9 cellular contexts compared by ENCODE assay signal in the genomic region with DNA sequence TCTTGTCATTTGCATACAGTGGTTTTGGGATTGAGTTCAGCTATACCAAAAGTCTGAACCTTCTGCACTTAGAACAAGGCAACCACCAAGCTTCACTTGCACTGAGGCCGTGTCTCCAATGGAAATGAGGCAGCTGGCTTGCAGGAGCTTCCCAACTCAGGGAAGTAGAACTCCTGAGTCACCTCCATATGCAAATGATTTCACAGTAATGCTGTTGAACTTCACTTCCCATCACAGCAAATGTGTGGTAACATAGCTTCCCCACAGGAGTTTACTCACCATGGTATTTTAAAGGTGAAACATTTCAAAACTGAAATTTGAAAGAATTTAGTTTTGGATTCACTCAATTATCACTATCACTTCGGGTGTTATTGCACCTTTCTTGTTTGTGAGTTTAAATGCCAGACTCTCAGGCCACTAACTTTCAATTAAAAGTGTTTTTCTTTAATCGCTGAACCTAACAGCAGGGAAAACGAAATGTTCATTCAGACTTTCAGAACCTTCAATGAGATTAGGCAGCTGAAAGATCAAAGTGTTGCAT. TPM values are rescaled to one million over a fixed set of nuclear protein-coding genes. Genes with fewer than 3 reads are reported as not detected.
DNase-seq lines count a peak whose midpoint lies in the region; ATAC-seq and TF ChIP-seq lines count a peak whose summit lies in the region.
"Had no signal": no experiment of that assay in that cellular context is flagged by ENCODE, and none has a peak within 500 bp of the region (broad histone marks: within the 10 kb centered on the region; RNA-seq: fewer than 3 reads in every experiment).

No MANE protein-coding gene starts in this region.

- H3K27me3 ChIP-seq in lower lobe of right lung (ENCODE audit: low read depth) (no peaks in the 10 kb centered on the region), Caco-2 (replicated peaks; ENCODE audit: control insufficient read depth, insufficient read depth, low read length) (no peaks in the 10 kb centered on the region), left ventricle myocardium inferior (ENCODE audit: low read depth) (no peaks in the 10 kb centered on the region)

- H3K27ac ChIP-seq in lower lobe of right lung: no peak overlapping the region
- H3K27ac ChIP-seq in left ventricle myocardium inferior (replicated peaks): no peak overlapping the region
- H3K27ac ChIP-seq: SK-N-MC had no signal

- H3K4me1 ChIP-seq in lower lobe of right lung (peaks cover 11% of the 10 kb centered on the region), Caco-2 (no peaks in the 10 kb centered on the region), left ventricle myocardium inferior (peaks cover 12% of the 10 kb centered on the region)

- H3K4me3 ChIP-seq in lower lobe of right lung: no peak overlapping the region
- no peak overlapping the region for H3K4me3 ChIP-seq in Caco-2 (ENCODE audit: low read depth, low read length)
- no peak overlapping the region for H3K4me3 ChIP-seq in left ventricle myocardium inferior
- H3K4me3 ChIP-seq: SK-N-MC had no signal

- TF ChIP-seq CTCF in lower lobe of right lung (IDR thresholded peaks at IDR 0.05) (no peak), Caco-2 (IDR thresholded peaks at IDR 0.05; ENCODE audit: insufficient read depth in 1 of 2, low read depth in 1 of 2, low read length in 1 of 2, severe bottlenecking in 1 of 2, unreplicated experiment in 1 of 2) (no peak), left ventricle myocardium inferior (IDR thresholded peaks at IDR 0.05; ENCODE audit: borderline replicate concordance) (no peak)

- intact Hi-C loops in lower lobe of right lung (cut with DNase I) (no loop called here), Caco-2 (cut with micrococcal nuclease; ENCODE audit: unreplicated experiment) (no loop called here), left ventricle myocardium inferior (cut with micrococcal nuclease) (loop anchor here (5.0 kb wide), 1 partner anchor 128 kb away; no protein-coding TSS in a partner anchor)

- POLR2A ChIA-PET in Caco-2 (lab: Charles Lee): no interaction called here

- H3K4me1 Mint-ChIP-seq in T-helper 2 cell treated with Interferon-gamma antibody and Interleukin-4, amounts not matched to agents 5 μg/mL and 100 μg/mL, for 36 hours (ENCODE audit: low read depth): peaks cover 42% of the 10 kb centered on the region
- no peaks in the 10 kb centered on the region for H3K4me1 Mint-ChIP-seq in Caco-2 (ENCODE audit: low read depth, unreplicated experiment)

- H3K36me3 ChIP-seq in lower lobe of right lung (peaks cover 44% of the 10 kb centered on the region), Caco-2 (ENCODE audit: control insufficient read depth, insufficient read depth, low read length) (no peaks in the 10 kb centered on the region), left ventricle myocardium inferior (peaks cover 52% of the 10 kb centered on the region)

- H3K4me3 Mint-ChIP-seq in T-helper 2 cell treated with Interferon-gamma antibody and Interleukin-4, amounts not matched to agents 5 μg/mL and 100 μg/mL, for 36 hours: peak overlapping the region; percentile 10
- H3K4me3 Mint-ChIP-seq in Caco-2 (ENCODE audit: unreplicated experiment): no peak overlapping the region

- CTCF ChIA-PET in Caco-2 (lab: Charles Lee): no interaction called here

- peak overlapping the region; percentile 45 for H3K27ac Mint-ChIP-seq in T-helper 2 cell treated with Interferon-gamma antibody and Interleukin-4, amounts not matched to agents 5 μg/mL and 100 μg/mL, for 36 hours
- H3K27ac Mint-ChIP-seq in Caco-2 (ENCODE audit: unreplicated experiment): no peak overlapping the region

- H3K9me3 ChIP-seq in lower lobe of right lung (no peaks in the 10 kb centered on the region), Caco-2 (no peaks in the 10 kb centered on the region), left ventricle myocardium inferior (replicated peaks) (no peaks in the 10 kb centered on the region)

- no peaks in the 10 kb centered on the region for H3K9me3 Mint-ChIP-seq in T-helper 2 cell treated with Interferon-gamma antibody and Interleukin-4, amounts not matched to agents 5 μg/mL and 100 μg/mL, for 36 hours
- no peaks in the 10 kb centered on the region for H3K9me3 Mint-ChIP-seq in Caco-2 (ENCODE audit: unreplicated experiment)

- H3K27me3 Mint-ChIP-seq in T-helper 2 cell treated with Interferon-gamma antibody and Interleukin-4, amounts not matched to agents 5 μg/mL and 100 μg/mL, for 36 hours (ENCODE audit: low read depth): no peaks in the 10 kb centered on the region
- peaks cover 6% of the 10 kb centered on the region for H3K27me3 Mint-ChIP-seq in Caco-2 (ENCODE audit: insufficient read depth, unreplicated experiment)

- peak; percentile 56 for DNase-seq in T-helper 2 cell treated with Interferon-gamma antibody and Interleukin-4, amounts not matched to agents 5 μg/mL and 100 μg/mL, for 36 hours (ENCODE audit: low spot score)
- DNase-seq in lower lobe of right lung: no peak
- no peak for DNase-seq in Caco-2
- no peak for DNase-seq in cerebellar cortex (ENCODE audit: low spot score)
- no peak for DNase-seq in pons (ENCODE audit: low spot score)
- DNase-seq in left ventricle myocardium inferior: no peak

- peaks cover 63% of the 10 kb centered on the region for H3K36me3 Mint-ChIP-seq in T-helper 2 cell treated with Interferon-gamma antibody and Interleukin-4, amounts not matched to agents 5 μg/mL and 100 μg/mL, for 36 hours (ENCODE audit: low read depth)
- H3K36me3 Mint-ChIP-seq in Caco-2 (ENCODE audit: insufficient read depth, unreplicated experiment): no peaks in the 10 kb centered on the region

- no TSS peak for BruUV-seq in Caco-2 (replicated peaks; lab: Mats Ljungman, UMichigan)

- ATAC-seq in GM19023 (IDR thresholded peaks at IDR 0.05; ENCODE audit: unreplicated experiment): peak; percentile 65
- peak; percentile 64 for ATAC-seq in HG02610 (IDR thresholded peaks at IDR 0.05; ENCODE audit: unreplicated experiment)
- ATAC-seq in lower lobe of right lung: peak; percentile 38 to 64

RNA-seq across cellular contexts. Expression of a gene that starts 9.0 kb away (rescaled TPM):
- 16.5 TPM for total RNA-seq in lower lobe of right lung
- 0.67 TPM in 1 of 2 replicates, not detected in the other for total RNA-seq in Caco-2 (2022)
- total RNA-seq in left ventricle myocardium inferior: 14.7 TPM

RNA-seq across cellular contexts. Expression of a gene that starts 21.6 kb away (rescaled TPM):
- 15.9 TPM for total RNA-seq in lower lobe of right lung
- 5.0 and 7.0 TPM in 2 replicates for total RNA-seq in Caco-2 (2022)
- total RNA-seq in left ventricle myocardium inferior: 34.3 TPM

RNA-seq across cellular contexts. Expression of a gene that starts 51.0 kb away (rescaled TPM):
- 9.0 TPM for total RNA-seq in lower lobe of right lung
- total RNA-seq in Caco-2 (2022): not detected in 2 replicates
- total RNA-seq in left ventricle myocardium inferior: 2.0 TPM
